1 cellular context compared by ENCODE assay signal in the genomic region with DNA sequence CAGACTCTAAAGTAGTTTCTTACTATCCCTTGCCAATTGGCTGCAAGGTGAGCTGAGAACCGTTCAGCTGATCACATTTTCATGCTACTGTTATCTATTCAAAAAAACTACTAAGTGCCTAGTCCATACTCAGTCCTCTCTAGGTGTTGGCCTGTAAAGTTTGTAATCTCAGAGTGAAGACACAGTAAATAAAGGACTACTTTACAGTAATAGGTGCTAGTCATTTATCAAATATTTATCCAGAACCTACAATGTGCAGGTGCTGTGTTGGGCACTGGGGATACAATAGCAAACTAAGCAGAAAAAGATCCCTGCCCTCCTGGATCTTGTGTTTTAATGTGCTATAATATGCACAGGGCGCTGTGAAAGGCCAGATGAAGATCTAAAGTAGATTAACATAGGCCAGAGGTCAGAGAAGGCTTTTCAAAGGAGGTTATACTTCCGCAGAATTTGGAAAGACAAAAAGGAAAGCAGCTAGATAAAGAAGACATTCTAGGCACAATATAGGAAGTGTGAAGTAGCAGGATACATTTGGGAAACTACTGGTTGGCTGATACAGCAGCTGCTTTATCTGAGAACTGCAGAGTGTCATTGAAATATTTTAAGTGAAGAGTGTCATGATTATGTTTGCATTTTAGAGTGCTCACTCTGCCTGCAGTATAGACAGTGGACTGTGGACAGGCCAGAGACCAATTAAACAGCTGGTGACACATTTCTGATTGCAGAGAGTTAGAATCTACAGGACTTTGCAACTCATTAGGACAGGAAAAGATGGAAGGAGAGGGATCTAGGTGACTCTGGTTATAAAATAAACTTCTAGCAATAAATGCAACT.
TF ChIP-seq lines count a peak whose summit lies in the region.

No MANE protein-coding gene starts in this region.

TF ChIP-seq in K562, 482 proteins besides CTCF, POLR2A, EP300 and RAD21 (continues in another document):
- no peak for TF ChIP-seq THRAP3 (IDR thresholded peaks at IDR 0.05; ENCODE audit: borderline replicate concordance)
- TF ChIP-seq HDAC2 (IDR thresholded peaks at IDR 0.05) = 0 out of 2 replicates have a peak, but pooled peaks have one; percentile 27
- TF ChIP-seq PML (IDR thresholded peaks at IDR 0.05; ENCODE audit: low read length) = no peak
- TF ChIP-seq ZNF121 (CRISPR knock-in tag; conservative IDR thresholded peaks at IDR 0.05) = no peak
- TF ChIP-seq ARNT (IDR thresholded peaks at IDR 0.05) = no peak
- TF ChIP-seq POLR2AphosphoS5 (IDR thresholded peaks at IDR 0.05; ENCODE audit: control insufficient read depth, insufficient read depth, low read depth, low read length) = no peak
- no peak for TF ChIP-seq NR2C2 (CRISPR knock-in tag; IDR thresholded peaks at IDR 0.05)
- peak; percentile 78 for TF ChIP-seq NR2C2 (tag; IDR thresholded peaks at IDR 0.05)
- no peak for TF ChIP-seq KLF1 (tag; IDR thresholded peaks at IDR 0.05)
- peak; percentile 82 for TF ChIP-seq TCF3 (CRISPR knock-in tag; IDR thresholded peaks at IDR 0.05)
- no peak for TF ChIP-seq ZNF561 (CRISPR knock-in tag; conservative IDR thresholded peaks at IDR 0.05)
- TF ChIP-seq SRSF7 (optimal IDR thresholded peaks at IDR 0.05; ENCODE audit: low read depth, low read length) = no peak
- TF ChIP-seq, protein P1, sequence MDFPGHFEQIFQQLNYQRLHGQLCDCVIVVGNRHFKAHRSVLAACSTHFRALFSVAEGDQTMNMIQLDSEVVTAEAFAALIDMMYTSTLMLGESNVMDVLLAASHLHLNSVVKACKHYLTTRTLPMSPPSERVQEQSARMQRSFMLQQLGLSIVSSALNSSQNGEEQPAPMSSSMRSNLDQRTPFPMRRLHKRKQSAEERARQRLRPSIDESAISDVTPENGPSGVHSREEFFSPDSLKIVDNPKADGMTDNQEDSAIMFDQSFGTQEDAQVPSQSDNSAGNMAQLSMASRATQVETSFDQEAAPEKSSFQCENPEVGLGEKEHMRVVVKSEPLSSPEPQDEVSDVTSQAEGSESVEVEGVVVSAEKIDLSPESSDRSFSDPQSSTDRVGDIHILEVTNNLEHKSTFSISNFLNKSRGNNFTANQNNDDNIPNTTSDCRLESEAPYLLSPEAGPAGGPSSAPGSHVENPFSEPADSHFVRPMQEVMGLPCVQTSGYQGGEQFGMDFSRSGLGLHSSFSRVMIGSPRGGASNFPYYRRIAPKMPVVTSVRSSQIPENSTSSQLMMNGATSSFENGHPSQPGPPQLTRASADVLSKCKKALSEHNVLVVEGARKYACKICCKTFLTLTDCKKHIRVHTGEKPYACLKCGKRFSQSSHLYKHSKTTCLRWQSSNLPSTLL (IDR thresholded peaks at IDR 0.05) = no peak
- TF ChIP-seq, protein P2, sequence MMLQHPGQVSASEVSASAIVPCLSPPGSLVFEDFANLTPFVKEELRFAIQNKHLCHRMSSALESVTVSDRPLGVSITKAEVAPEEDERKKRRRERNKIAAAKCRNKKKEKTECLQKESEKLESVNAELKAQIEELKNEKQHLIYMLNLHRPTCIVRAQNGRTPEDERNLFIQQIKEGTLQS (IDR thresholded peaks at IDR 0.05) = no peak
- TF ChIP-seq, protein P2 (CRISPR knock-in tag; conservative IDR thresholded peaks at IDR 0.05) = no peak
- TF ChIP-seq, protein P3, sequence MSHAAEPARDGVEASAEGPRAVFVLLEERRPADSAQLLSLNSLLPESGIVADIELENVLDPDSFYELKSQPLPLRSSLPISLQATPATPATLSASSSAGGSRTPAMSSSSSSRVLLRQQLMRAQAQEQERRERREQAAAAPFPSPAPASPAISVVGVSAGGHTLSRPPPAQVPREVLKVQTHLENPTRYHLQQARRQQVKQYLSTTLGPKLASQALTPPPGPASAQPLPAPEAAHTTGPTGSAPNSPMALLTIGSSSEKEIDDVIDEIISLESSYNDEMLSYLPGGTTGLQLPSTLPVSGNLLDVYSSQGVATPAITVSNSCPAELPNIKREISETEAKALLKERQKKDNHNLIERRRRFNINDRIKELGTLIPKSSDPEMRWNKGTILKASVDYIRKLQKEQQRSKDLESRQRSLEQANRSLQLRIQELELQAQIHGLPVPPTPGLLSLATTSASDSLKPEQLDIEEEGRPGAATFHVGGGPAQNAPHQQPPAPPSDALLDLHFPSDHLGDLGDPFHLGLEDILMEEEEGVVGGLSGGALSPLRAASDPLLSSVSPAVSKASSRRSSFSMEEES (CRISPR knock-in tag; IDR thresholded peaks at IDR 0.05) = no peak
- TF ChIP-seq HNRNPUL1 (IDR thresholded peaks at IDR 0.05; ENCODE audit: low read length) = no peak
- no peak for TF ChIP-seq ZBTB7A (IDR thresholded peaks at IDR 0.05; ENCODE audit: borderline replicate concordance, control insufficient read depth, low read depth, low read length)
- no peak for TF ChIP-seq MTF1 (CRISPR knock-in tag; IDR thresholded peaks at IDR 0.05; ENCODE audit: borderline replicate concordance)
- peak in 1 of 2 experiments; percentile 16; a peak in 2 of 4 replicates for TF ChIP-seq KDM1A (IDR thresholded peaks at IDR 0.05)
- TF ChIP-seq SMARCB1 (IDR thresholded peaks at IDR 0.05; ENCODE audit: insufficient read length, low read depth) = no peak
- TF ChIP-seq NUFIP1 (IDR thresholded peaks at IDR 0.05; ENCODE audit: partially characterized antibody) = no peak
- no peak for TF ChIP-seq ZNF589 (CRISPR knock-in tag; IDR thresholded peaks at IDR 0.05; ENCODE audit: low read depth)
- TF ChIP-seq, protein P4, sequence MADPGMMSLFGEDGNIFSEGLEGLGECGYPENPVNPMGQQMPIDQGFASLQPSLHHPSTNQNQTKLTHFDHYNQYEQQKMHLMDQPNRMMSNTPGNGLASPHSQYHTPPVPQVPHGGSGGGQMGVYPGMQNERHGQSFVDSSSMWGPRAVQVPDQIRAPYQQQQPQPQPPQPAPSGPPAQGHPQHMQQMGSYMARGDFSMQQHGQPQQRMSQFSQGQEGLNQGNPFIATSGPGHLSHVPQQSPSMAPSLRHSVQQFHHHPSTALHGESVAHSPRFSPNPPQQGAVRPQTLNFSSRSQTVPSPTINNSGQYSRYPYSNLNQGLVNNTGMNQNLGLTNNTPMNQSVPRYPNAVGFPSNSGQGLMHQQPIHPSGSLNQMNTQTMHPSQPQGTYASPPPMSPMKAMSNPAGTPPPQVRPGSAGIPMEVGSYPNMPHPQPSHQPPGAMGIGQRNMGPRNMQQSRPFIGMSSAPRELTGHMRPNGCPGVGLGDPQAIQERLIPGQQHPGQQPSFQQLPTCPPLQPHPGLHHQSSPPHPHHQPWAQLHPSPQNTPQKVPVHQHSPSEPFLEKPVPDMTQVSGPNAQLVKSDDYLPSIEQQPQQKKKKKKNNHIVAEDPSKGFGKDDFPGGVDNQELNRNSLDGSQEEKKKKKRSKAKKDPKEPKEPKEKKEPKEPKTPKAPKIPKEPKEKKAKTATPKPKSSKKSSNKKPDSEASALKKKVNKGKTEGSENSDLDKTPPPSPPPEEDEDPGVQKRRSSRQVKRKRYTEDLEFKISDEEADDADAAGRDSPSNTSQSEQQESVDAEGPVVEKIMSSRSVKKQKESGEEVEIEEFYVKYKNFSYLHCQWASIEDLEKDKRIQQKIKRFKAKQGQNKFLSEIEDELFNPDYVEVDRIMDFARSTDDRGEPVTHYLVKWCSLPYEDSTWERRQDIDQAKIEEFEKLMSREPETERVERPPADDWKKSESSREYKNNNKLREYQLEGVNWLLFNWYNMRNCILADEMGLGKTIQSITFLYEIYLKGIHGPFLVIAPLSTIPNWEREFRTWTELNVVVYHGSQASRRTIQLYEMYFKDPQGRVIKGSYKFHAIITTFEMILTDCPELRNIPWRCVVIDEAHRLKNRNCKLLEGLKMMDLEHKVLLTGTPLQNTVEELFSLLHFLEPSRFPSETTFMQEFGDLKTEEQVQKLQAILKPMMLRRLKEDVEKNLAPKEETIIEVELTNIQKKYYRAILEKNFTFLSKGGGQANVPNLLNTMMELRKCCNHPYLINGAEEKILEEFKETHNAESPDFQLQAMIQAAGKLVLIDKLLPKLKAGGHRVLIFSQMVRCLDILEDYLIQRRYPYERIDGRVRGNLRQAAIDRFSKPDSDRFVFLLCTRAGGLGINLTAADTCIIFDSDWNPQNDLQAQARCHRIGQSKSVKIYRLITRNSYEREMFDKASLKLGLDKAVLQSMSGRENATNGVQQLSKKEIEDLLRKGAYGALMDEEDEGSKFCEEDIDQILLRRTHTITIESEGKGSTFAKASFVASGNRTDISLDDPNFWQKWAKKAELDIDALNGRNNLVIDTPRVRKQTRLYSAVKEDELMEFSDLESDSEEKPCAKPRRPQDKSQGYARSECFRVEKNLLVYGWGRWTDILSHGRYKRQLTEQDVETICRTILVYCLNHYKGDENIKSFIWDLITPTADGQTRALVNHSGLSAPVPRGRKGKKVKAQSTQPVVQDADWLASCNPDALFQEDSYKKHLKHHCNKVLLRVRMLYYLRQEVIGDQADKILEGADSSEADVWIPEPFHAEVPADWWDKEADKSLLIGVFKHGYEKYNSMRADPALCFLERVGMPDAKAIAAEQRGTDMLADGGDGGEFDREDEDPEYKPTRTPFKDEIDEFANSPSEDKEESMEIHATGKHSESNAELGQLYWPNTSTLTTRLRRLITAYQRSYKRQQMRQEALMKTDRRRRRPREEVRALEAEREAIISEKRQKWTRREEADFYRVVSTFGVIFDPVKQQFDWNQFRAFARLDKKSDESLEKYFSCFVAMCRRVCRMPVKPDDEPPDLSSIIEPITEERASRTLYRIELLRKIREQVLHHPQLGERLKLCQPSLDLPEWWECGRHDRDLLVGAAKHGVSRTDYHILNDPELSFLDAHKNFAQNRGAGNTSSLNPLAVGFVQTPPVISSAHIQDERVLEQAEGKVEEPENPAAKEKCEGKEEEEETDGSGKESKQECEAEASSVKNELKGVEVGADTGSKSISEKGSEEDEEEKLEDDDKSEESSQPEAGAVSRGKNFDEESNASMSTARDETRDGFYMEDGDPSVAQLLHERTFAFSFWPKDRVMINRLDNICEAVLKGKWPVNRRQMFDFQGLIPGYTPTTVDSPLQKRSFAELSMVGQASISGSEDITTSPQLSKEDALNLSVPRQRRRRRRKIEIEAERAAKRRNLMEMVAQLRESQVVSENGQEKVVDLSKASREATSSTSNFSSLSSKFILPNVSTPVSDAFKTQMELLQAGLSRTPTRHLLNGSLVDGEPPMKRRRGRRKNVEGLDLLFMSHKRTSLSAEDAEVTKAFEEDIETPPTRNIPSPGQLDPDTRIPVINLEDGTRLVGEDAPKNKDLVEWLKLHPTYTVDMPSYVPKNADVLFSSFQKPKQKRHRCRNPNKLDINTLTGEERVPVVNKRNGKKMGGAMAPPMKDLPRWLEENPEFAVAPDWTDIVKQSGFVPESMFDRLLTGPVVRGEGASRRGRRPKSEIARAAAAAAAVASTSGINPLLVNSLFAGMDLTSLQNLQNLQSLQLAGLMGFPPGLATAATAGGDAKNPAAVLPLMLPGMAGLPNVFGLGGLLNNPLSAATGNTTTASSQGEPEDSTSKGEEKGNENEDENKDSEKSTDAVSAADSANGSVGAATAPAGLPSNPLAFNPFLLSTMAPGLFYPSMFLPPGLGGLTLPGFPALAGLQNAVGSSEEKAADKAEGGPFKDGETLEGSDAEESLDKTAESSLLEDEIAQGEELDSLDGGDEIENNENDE (IDR thresholded peaks at IDR 0.05; ENCODE audit: low read depth, low read length) = no peak
- TF ChIP-seq, protein P5, sequence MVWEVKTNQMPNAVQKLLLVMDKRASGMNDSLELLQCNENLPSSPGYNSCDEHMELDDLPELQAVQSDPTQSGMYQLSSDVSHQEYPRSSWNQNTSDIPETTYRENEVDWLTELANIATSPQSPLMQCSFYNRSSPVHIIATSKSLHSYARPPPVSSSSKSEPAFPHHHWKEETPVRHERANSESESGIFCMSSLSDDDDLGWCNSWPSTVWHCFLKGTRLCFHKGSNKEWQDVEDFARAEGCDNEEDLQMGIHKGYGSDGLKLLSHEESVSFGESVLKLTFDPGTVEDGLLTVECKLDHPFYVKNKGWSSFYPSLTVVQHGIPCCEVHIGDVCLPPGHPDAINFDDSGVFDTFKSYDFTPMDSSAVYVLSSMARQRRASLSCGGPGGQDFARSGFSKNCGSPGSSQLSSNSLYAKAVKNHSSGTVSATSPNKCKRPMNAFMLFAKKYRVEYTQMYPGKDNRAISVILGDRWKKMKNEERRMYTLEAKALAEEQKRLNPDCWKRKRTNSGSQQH (CRISPR knock-in tag; IDR thresholded peaks at IDR 0.05) = no peak
- TF ChIP-seq, protein P6, sequence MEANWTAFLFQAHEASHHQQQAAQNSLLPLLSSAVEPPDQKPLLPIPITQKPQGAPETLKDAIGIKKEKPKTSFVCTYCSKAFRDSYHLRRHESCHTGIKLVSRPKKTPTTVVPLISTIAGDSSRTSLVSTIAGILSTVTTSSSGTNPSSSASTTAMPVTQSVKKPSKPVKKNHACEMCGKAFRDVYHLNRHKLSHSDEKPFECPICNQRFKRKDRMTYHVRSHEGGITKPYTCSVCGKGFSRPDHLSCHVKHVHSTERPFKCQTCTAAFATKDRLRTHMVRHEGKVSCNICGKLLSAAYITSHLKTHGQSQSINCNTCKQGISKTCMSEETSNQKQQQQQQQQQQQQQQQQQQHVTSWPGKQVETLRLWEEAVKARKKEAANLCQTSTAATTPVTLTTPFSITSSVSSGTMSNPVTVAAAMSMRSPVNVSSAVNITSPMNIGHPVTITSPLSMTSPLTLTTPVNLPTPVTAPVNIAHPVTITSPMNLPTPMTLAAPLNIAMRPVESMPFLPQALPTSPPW (CRISPR knock-in tag; IDR thresholded peaks at IDR 0.05) = no peak
- peak; percentile 7 for TF ChIP-seq DACH1 (IDR thresholded peaks at IDR 0.05; ENCODE audit: partially characterized antibody)
- TF ChIP-seq NFE2 (IDR thresholded peaks at IDR 0.05; ENCODE audit: low read depth) = no peak
- TF ChIP-seq CREM (IDR thresholded peaks at IDR 0.05; ENCODE audit: low read depth) = no peak
- peak; percentile 77 for TF ChIP-seq CBFA2T3 (IDR thresholded peaks at IDR 0.05)
- no peak for TF ChIP-seq CBX5 (IDR thresholded peaks at IDR 0.05; ENCODE audit: borderline replicate concordance, low read depth)
- no peak for TF ChIP-seq CBX1 (IDR thresholded peaks at IDR 0.05; ENCODE audit: low read depth)
- no peak for TF ChIP-seq ZNF253 (CRISPR knock-in tag; conservative IDR thresholded peaks at IDR 0.05)
- TF ChIP-seq, protein P7, sequence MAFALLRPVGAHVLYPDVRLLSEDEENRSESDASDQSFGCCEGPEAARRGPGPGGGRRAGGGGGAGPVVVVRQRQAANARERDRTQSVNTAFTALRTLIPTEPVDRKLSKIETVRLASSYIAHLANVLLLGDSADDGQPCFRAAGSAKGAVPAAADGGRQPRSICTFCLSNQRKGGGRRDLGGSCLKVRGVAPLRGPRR (CRISPR knock-in tag; IDR thresholded peaks at IDR 0.05) = no peak
- TF ChIP-seq, protein P8, sequence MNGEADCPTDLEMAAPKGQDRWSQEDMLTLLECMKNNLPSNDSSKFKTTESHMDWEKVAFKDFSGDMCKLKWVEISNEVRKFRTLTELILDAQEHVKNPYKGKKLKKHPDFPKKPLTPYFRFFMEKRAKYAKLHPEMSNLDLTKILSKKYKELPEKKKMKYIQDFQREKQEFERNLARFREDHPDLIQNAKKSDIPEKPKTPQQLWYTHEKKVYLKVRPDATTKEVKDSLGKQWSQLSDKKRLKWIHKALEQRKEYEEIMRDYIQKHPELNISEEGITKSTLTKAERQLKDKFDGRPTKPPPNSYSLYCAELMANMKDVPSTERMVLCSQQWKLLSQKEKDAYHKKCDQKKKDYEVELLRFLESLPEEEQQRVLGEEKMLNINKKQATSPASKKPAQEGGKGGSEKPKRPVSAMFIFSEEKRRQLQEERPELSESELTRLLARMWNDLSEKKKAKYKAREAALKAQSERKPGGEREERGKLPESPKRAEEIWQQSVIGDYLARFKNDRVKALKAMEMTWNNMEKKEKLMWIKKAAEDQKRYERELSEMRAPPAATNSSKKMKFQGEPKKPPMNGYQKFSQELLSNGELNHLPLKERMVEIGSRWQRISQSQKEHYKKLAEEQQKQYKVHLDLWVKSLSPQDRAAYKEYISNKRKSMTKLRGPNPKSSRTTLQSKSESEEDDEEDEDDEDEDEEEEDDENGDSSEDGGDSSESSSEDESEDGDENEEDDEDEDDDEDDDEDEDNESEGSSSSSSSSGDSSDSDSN (IDR thresholded peaks at IDR 0.05; ENCODE audit: borderline replicate concordance in 1 of 2, low read depth in 2 of 2, low read length in 2 of 2) = no peak
